15 cellular contexts compared by ENCODE assay signal in genomic region chr5:87125796-87126195, GRCh38.
DNase-seq lines count a peak whose midpoint lies in the region; ATAC-seq, FAIRE-seq and TF ChIP-seq lines count a peak whose summit lies in the region.
"Had no signal": no experiment of that assay in that cellular context is flagged by ENCODE, and none has a peak within 500 bp of the region (broad histone marks: within the 10 kb centered on the region; RNA-seq: fewer than 3 reads in every experiment).

No MANE protein-coding gene starts in this region.

- H2AFZ ChIP-seq in ACC112 (ENCODE audit: low read length, unreplicated experiment) = peak overlapping the region; percentile 23
- H2AFZ ChIP-seq in K562 (ENCODE audit: low read depth, low read length) = no peak overlapping the region
- no peak overlapping the region for H2AFZ ChIP-seq in HepG2 (ENCODE audit: low read length)

- no peak for DNase-seq in H54 (ENCODE audit: insufficient read length, low spot score)
- DNase-seq in K562 (ENCODE audit: extremely low read depth in 1 of 4, low spot score in 3 of 4) = no peak
- DNase-seq in HepG2 (ENCODE audit: low spot score) = no peak
- no peak for DNase-seq in T-cell
- DNase-seq: CD4-positive, CD25-positive, alpha-beta regulatory T cell; DMS53; EL; IMR-90; KG1 had no signal

- POLR2A ChIA-PET in K562 (lab: Yijun Ruan, JAX) = no interaction called here
- POLR2A ChIA-PET in HepG2 (lab: Yijun Ruan, JAX) = no interaction called here
- POLR2A ChIA-PET in T-cell (lab: Charles Lee) = no interaction called here

- H3K9me3 ChIP-seq in K562 (replicated peaks; ENCODE audit: control insufficient read depth, insufficient read depth, low read depth, low read length) = no peaks in the 10 kb centered on the region
- H3K9me3 ChIP-seq in skeletal muscle satellite cell (replicated peaks; ENCODE audit: low read length) = no peaks in the 10 kb centered on the region
- no peaks in the 10 kb centered on the region for H3K9me3 ChIP-seq in HepG2 (ENCODE audit: low read length)
- H3K9me3 ChIP-seq: BLaER1 had no signal

- TF ChIP-seq POLR2A in H54 (IDR thresholded peaks at IDR 0.05; ENCODE audit: low read depth, low read length) (no peak), K562 (conservative IDR thresholded peaks at IDR 0.05) (no peak), HepG2 (IDR thresholded peaks at IDR 0.05; ENCODE audit: insufficient read depth in 1 of 2, low read depth in 2 of 2, low read length in 2 of 2) (no peak)

- CTCF ChIA-PET in K562 (lab: Yijun Ruan, JAX; ENCODE audit: low intra/inter-chr PET ratio) = no interaction called here
- CTCF ChIA-PET in HepG2 (lab: Yijun Ruan, JAX; ENCODE audit: low intra/inter-chr PET ratio, low total read pairs) = no interaction called here
- CTCF ChIA-PET in T-cell (lab: Charles Lee) = no interaction called here

- BruUV-seq in K562 (replicated peaks; lab: Mats Ljungman, UMichigan) (no TSS peak), HepG2 (replicated peaks; lab: Mats Ljungman, UMichigan) (no TSS peak)

- no peaks in the 10 kb centered on the region for H4K20me1 ChIP-seq in K562 (replicated peaks; ENCODE audit: control insufficient read depth, insufficient read depth, low read length)
- H4K20me1 ChIP-seq in HepG2 (ENCODE audit: insufficient read depth, low read length) = no peaks in the 10 kb centered on the region
- H4K20me1 ChIP-seq: BLaER1 had no signal

- H3K27me3 ChIP-seq in ACC112 (ENCODE audit: insufficient read depth, low read length) (no peaks in the 10 kb centered on the region), K562 (ENCODE audit: control insufficient read depth in 2 of 2, insufficient read depth in 2 of 2, low read length in 2 of 2) (no peaks in the 10 kb centered on the region), skeletal muscle satellite cell (ENCODE audit: control insufficient read depth, insufficient read depth, low read length) (no peaks in the 10 kb centered on the region), HepG2 (ENCODE audit: control insufficient read depth in 1 of 2, insufficient read depth in 2 of 2, low read length in 2 of 2) (no peaks in the 10 kb centered on the region)
- H3K27me3 ChIP-seq: BLaER1 had no signal

- H3K4me1 ChIP-seq in ACC112 (ENCODE audit: control insufficient read depth, insufficient read depth, low read length, unreplicated experiment) = peaks cover 59% of the 10 kb centered on the region
- peaks cover 0 to 11% of the 10 kb centered on the region in 2 experiments; a peak in 3 of 5 replicates for H3K4me1 ChIP-seq in K562 (replicated peaks in 1 of 2; ENCODE audit: control insufficient read depth in 2 of 2, insufficient read depth in 2 of 2, low read length in 2 of 2)
- H3K4me1 ChIP-seq in skeletal muscle satellite cell (ENCODE audit: control insufficient read depth, insufficient read depth, low read length) = peaks cover 75% of the 10 kb centered on the region
- peaks cover 11% of the 10 kb centered on the region; the same call in 1 of the 2 replicates for H3K4me1 ChIP-seq in HepG2 (ENCODE audit: insufficient read depth, low read length)

- H3K9me3 Mint-ChIP-seq in T-cell = no peaks in the 10 kb centered on the region
- H3K9me3 Mint-ChIP-seq: CD4-positive, CD25-positive, alpha-beta regulatory T cell had no signal

- no peaks in the 10 kb centered on the region for H3K9me1 ChIP-seq in K562 (ENCODE audit: control insufficient read depth, insufficient read depth, low read length)

- H3K36me3 ChIP-seq in ACC112 (ENCODE audit: insufficient read depth, low read length) (no peaks in the 10 kb centered on the region), K562 (ENCODE audit: control insufficient read depth, insufficient read depth, low read length) (no peaks in the 10 kb centered on the region), skeletal muscle satellite cell (ENCODE audit: insufficient read depth, low read length) (no peaks in the 10 kb centered on the region), HepG2 (replicated peaks in 1 of 2; ENCODE audit: control insufficient read depth in 1 of 2, insufficient read depth in 2 of 2, low read length in 2 of 2) (no peaks in the 10 kb centered on the region)
- H3K36me3 ChIP-seq: BLaER1 had no signal

- H3K4me1 Mint-ChIP-seq in T-cell = peaks cover 43 to 48% (median 48%) of the 10 kb centered on the region in 3 donors

- TF ChIP-seq EP300 in K562 (IDR thresholded peaks at IDR 0.05; ENCODE audit: low read length) (no peak), HepG2 (IDR thresholded peaks at IDR 0.05; ENCODE audit: low read depth in 2 of 2, low read length in 2 of 2) (no peak), HepG2 (CRISPR knock-in tag; IDR thresholded peaks at IDR 0.05; ENCODE audit: borderline replicate concordance) (no peak)

- no peaks in the 10 kb centered on the region for H3K27me3 Mint-ChIP-seq in T-cell
- H3K27me3 Mint-ChIP-seq: CD4-positive, CD25-positive, alpha-beta regulatory T cell had no signal

- TF ChIP-seq CTCF in K562 (IDR thresholded peaks at IDR 0.05 in 2 of 3, conservative IDR thresholded peaks at IDR 0.05 in 1 of 3; ENCODE audit: insufficient read depth in 2 of 3, low read depth in 1 of 3, low read length in 3 of 3) (no peak), HepG2 (CRISPR knock-in tag; IDR thresholded peaks at IDR 0.05) (no peak)

- no peaks in the 10 kb centered on the region for H3K79me2 ChIP-seq in ACC112 (ENCODE audit: control insufficient read depth, insufficient read depth, low read length, unreplicated experiment)
- H3K79me2 ChIP-seq in K562 (ENCODE audit: control insufficient read depth, insufficient read depth, low read length) = no peaks in the 10 kb centered on the region
- no peaks in the 10 kb centered on the region for H3K79me2 ChIP-seq in HepG2 (ENCODE audit: insufficient read depth, low read length)

- in situ Hi-C loops in K562 (cut with MboI) = no loop called here
- in situ Hi-C loops in HepG2 (cut with HindIII; ENCODE audit: extremely low pct_ligation_motif_present, low pct_unique_long_range_greater_than_20kb) = no loop called here

- H3K4me3 ChIP-seq in ACC112 (ENCODE audit: low read depth, low read length) (no peak overlapping the region), K562 (no peak overlapping the region), skeletal muscle satellite cell (ENCODE audit: low read length) (no peak overlapping the region), HepG2 (replicated peaks in 1 of 3; ENCODE audit: insufficient read depth in 1 of 3, low read depth in 2 of 3, low read length in 3 of 3) (no peak overlapping the region)
- H3K4me3 ChIP-seq: BLaER1 had no signal

- no peak for ATAC-seq in K562
- ATAC-seq in HepG2 = no peak
- no peak for ATAC-seq in T-cell (replicated peaks in 1 of 4)
- ATAC-seq in GM18517 (IDR thresholded peaks at IDR 0.05; ENCODE audit: unreplicated experiment) = no peak
- ATAC-seq: HCT116 had no signal

- H3K27ac ChIP-seq in ACC112 (ENCODE audit: low read depth, low read length) (no peak overlapping the region), K562 (ENCODE audit: extremely low read depth, low read depth, low read length) (no peak overlapping the region), HepG2 (ENCODE audit: extremely low read length, insufficient read depth, low read length) (no peak overlapping the region)
- H3K27ac ChIP-seq: BLaER1 had no signal

- no peak overlapping the region for H3K4me3 Mint-ChIP-seq in T-cell
- H3K4me3 Mint-ChIP-seq: CD4-positive, CD25-positive, alpha-beta regulatory T cell had no signal

- H3K9ac ChIP-seq in K562 (ENCODE audit: insufficient read depth in 1 of 2, low read depth in 2 of 2, low read length in 2 of 2) (no peak overlapping the region), skeletal muscle satellite cell (ENCODE audit: low read depth, low read length) (peak overlapping the region; percentile 15), HepG2 (ENCODE audit: insufficient read depth, low read depth, low read length) (no peak overlapping the region)
- H3K9ac ChIP-seq: BLaER1 had no signal

- no peak overlapping the region for H3K4me2 ChIP-seq in K562 (ENCODE audit: insufficient read depth, low read length)
- no peak overlapping the region for H3K4me2 ChIP-seq in skeletal muscle satellite cell (ENCODE audit: low read length)
- H3K4me2 ChIP-seq in HepG2 (ENCODE audit: low read depth, low read length) = no peak overlapping the region

- intact Hi-C loops in K562 (cut with micrococcal nuclease) (no loop called here), HepG2 (cut with micrococcal nuclease; ENCODE audit: unreplicated experiment) (no loop called here)

- H3K27ac Mint-ChIP-seq in T-cell = no peak overlapping the region
- H3K27ac Mint-ChIP-seq: CD4-positive, CD25-positive, alpha-beta regulatory T cell had no signal

- FAIRE-seq in H54 (lab: Jason Lieb, UNC) (peak; percentile 55), K562 (lab: Jason Lieb, UNC) (no peak), HepG2 (lab: Jason Lieb, UNC) (no peak)
- FAIRE-seq: GM12891 had no signal

- H3K36me3 Mint-ChIP-seq in T-cell = no peaks in the 10 kb centered on the region
- H3K36me3 Mint-ChIP-seq: CD4-positive, CD25-positive, alpha-beta regulatory T cell had no signal

- no peak for TF ChIP-seq RAD21 in K562 (CRISPR knock-in tag; conservative IDR thresholded peaks at IDR 0.05 in 1 of 2, IDR thresholded peaks at IDR 0.05 in 1 of 2)
- TF ChIP-seq RAD21 in HepG2 (CRISPR knock-in tag; IDR thresholded peaks at IDR 0.05) = no peak

TF ChIP-seq in K562, 482 proteins besides CTCF, POLR2A, EP300 and RAD21:
- TF ChIP-seq ZNF24 (IDR thresholded peaks at IDR 0.05) = no peak
- TF ChIP-seq ZNF316 (IDR thresholded peaks at IDR 0.05) = peak; percentile 14; the same call in 1 of the 2 replicates

TF ChIP-seq in HepG2, 621 proteins besides CTCF, POLR2A, EP300 and RAD21 (continues in another document):
- no peak for TF ChIP-seq TFDP1 (CRISPR knock-in tag; IDR thresholded peaks at IDR 0.05; ENCODE audit: borderline replicate concordance)
- TF ChIP-seq SATB2 (CRISPR knock-in tag; IDR thresholded peaks at IDR 0.05) = no peak
- TF ChIP-seq U2AF2 (IDR thresholded peaks at IDR 0.05; ENCODE audit: low read depth, low read length) = no peak
- TF ChIP-seq ZSCAN21 (CRISPR knock-in tag; IDR thresholded peaks at IDR 0.05; ENCODE audit: borderline replicate concordance) = no peak
